ENCODE assay signal across 25 cellular contexts in the genomic region with DNA sequence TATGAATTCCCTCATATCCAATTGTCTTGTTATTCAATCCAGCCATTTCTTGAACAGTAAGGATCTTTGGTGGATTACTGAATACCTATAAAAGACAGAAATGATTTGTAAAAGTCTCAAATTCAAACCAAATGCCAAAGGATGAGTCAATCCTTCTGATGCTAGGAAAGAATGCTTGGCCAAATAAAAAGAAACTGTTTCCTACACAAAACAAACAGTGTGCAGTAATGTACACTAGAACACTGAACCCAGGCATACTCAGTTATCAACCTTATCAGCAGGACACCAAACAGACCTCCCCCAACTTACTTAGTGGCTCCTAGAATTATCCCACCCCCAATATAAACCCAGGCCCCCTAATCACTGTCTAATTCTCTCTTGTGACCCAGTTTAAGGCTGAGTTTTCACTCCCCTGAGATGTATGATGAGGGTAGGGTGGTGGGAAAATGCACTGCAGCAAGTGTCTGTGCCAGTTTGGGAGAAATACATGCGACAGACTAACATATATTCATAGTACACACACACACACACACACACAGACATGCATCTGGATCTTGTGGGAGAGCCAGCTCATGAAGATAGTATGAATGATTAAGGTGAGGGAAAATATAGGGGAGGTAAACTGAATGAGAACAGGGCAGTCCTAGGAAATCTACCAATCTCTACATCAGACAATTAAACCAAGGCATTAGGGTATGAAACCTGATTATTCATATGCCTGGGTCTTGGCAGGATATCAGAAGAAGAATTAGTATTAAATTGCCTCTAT. TPM values are rescaled to one million over a fixed set of nuclear protein-coding genes. Genes with fewer than 3 reads are reported as not detected.
DNase-seq lines count a peak whose midpoint lies in the region; ATAC-seq, FAIRE-seq and TF ChIP-seq lines count a peak whose summit lies in the region.
"Had no signal": no experiment of that assay in that cellular context is flagged by ENCODE, and none has a peak within 500 bp of the region (broad histone marks: within the 10 kb centered on the region; RNA-seq: fewer than 3 reads in every experiment).

No MANE protein-coding gene starts in this region.

- H3K9me3 ChIP-seq in A549 (no peaks in the 10 kb centered on the region), GM23248 (ENCODE audit: low read depth) (no peaks in the 10 kb centered on the region), hepatocyte (ENCODE audit: low read depth) (no peaks in the 10 kb centered on the region)
- H3K9me3 ChIP-seq: heart left ventricle, vagina had no signal

- CTCF ChIA-PET in A549 (lab: Yijun Ruan, JAX): interaction anchor here (1.4 to 7.2 kb wide), 3 partner anchors 19 to 61 kb away, joined by 3 to 57 read pairs (median 26); no protein-coding TSS in a partner anchor

- TF ChIP-seq CTCF in A549 (IDR thresholded peaks at IDR 0.05) (no peak), hepatocyte (IDR thresholded peaks at IDR 0.05; ENCODE audit: poor library complexity) (no peak)

- H2AFZ ChIP-seq in GM23248: no peak overlapping the region
- no peak overlapping the region for H2AFZ ChIP-seq in hepatocyte
- H2AFZ ChIP-seq: neural progenitor cell had no signal

- no peaks in the 10 kb centered on the region for H3F3A ChIP-seq in GM23248 (ENCODE audit: insufficient read depth)

- in situ Hi-C loops in GM23248 (cut with MboI): no loop called here

- TF ChIP-seq POLR2A in A549 (IDR thresholded peaks at IDR 0.05; ENCODE audit: low read length): no peak

- peak; percentile 58 to 87 for ATAC-seq in A549
- ATAC-seq: activated CD4-positive, CD25-positive, alpha-beta regulatory T cell treated with anti-CD3 and anti-CD28 coated beads, Interleukin-2, amount 50 U/mL, for 24 hours; activated CD8-positive, alpha-beta memory T cell treated with anti-CD3 and anti-CD28 coated beads, Interleukin-2, amount 10 ng/mL, durations not matched to agents 7 days and 5 days; CD8-positive, alpha-beta T cell; heart left ventricle; sciatic nerve had no signal

- TF ChIP-seq RAD21 in A549 (conservative IDR thresholded peaks at IDR 0.05 in 1 of 2, IDR thresholded peaks at IDR 0.05 in 1 of 2): peak in 1 of 2 experiments; percentile 36; a peak in 1 of 5 replicates

- H3K36me3 ChIP-seq in GM23248 (ENCODE audit: low read depth): no peaks in the 10 kb centered on the region
- no peaks in the 10 kb centered on the region for H3K36me3 ChIP-seq in hepatocyte (replicated peaks; ENCODE audit: insufficient read depth, low read depth)
- H3K36me3 ChIP-seq: neural progenitor cell had no signal

- peak; percentile 63 to 77; a peak in 3 of 5 replicates for TF ChIP-seq EP300 in A549 (IDR thresholded peaks at IDR 0.05)

- H3K27me3 ChIP-seq in GM23248 (replicated peaks; ENCODE audit: insufficient read depth): no peaks in the 10 kb centered on the region
- no peaks in the 10 kb centered on the region for H3K27me3 ChIP-seq in hepatocyte
- H3K27me3 ChIP-seq: neural progenitor cell, vagina had no signal

- peak in 1 of 2 experiments; percentile 59 for DNase-seq in A549 (ENCODE audit: low read depth in 1 of 2, low spot score in 1 of 2)
- DNase-seq in GM23248: peak; percentile 56
- peak; percentile 27 for DNase-seq in amniotic epithelial cell (ENCODE audit: low read depth)
- DNase-seq in hepatocyte (ENCODE audit: low spot score): no peak
- no peak for DNase-seq in GM19239 (ENCODE audit: insufficient read length, low spot score)
- DNase-seq in activated T-cell treated with anti-CD3 and anti-CD28 coated beads, Interleukin-2, amount 50 U/mL, for 1 hour: no peak
- DNase-seq in nucleus accumbens (lab: John Stamatoyannopoulos, UW): no peak
- DNase-seq in NCI-H128 (lab: John Stamatoyannopoulos, UW; ENCODE audit: unreplicated experiment): no peak
- DNase-seq: activated CD8-positive, alpha-beta memory T cell treated with anti-CD3 and anti-CD28 coated beads, Interleukin-2, amount 10 ng/mL, durations not matched to agents 7 days and 5 days; activated gamma-delta T cell; CD8-positive, alpha-beta T cell; DND-41; heart left ventricle; MM.1S; NCI-H187 treated with DMSO at 0.1 percent for 48 hours; NCI-H345; SHP77; stimulated activated CD4-positive, alpha-beta T cell treated with anti-CD3 and anti-CD28 coated beads, Interleukin-4, amount 100 ng/mL, for 24 hours had no signal

- peak overlapping the region; percentile 88 to 94 for H3K27ac ChIP-seq in A549
- H3K27ac ChIP-seq in GM23248: peak overlapping the region; percentile 37; the same call in 1 of the 2 replicates
- peak overlapping the region; percentile 49 for H3K27ac ChIP-seq in hepatocyte
- H3K27ac ChIP-seq: heart left ventricle, neural progenitor cell, vagina had no signal

- H3K4me1 ChIP-seq in A549 (peaks cover 87% of the 10 kb centered on the region), GM23248 (ENCODE audit: insufficient read depth) (peaks cover 14% of the 10 kb centered on the region), hepatocyte (ENCODE audit: insufficient read depth) (no peaks in the 10 kb centered on the region)
- H3K4me1 ChIP-seq: heart left ventricle, neural progenitor cell, vagina had no signal

- H3K4me3 ChIP-seq in A549: no peak overlapping the region
- H3K4me3 ChIP-seq in GM23248: no peak overlapping the region
- H3K4me3 ChIP-seq in hepatocyte: no peak overlapping the region
- H3K4me3 ChIP-seq: heart left ventricle, neural progenitor cell, vagina had no signal

- H4K20me1 ChIP-seq in GM23248 (ENCODE audit: insufficient read depth) (no peaks in the 10 kb centered on the region), hepatocyte (ENCODE audit: insufficient read depth, poor library complexity, severe bottlenecking) (no peaks in the 10 kb centered on the region)

- H3K4me2 ChIP-seq in A549: peak overlapping the region; percentile 84
- peak overlapping the region; percentile 61 for H3K4me2 ChIP-seq in GM23248 (ENCODE audit: unreplicated experiment)
- no peak overlapping the region for H3K4me2 ChIP-seq in hepatocyte
- H3K4me2 ChIP-seq: neural progenitor cell had no signal

- no peaks in the 10 kb centered on the region for H3K79me2 ChIP-seq in GM23248 (ENCODE audit: insufficient read depth)
- H3K79me2 ChIP-seq in hepatocyte: no peaks in the 10 kb centered on the region

- FAIRE-seq in A549 (lab: Jason Lieb, UNC) (peak; percentile 99), GM19239 (lab: Jason Lieb, UNC) (no peak)
- FAIRE-seq: keratinocyte had no signal

- WGBS in A549 (ENCODE audit: missing lambda C conversion rate): 0% methylated on average over 1 of the region's 1 CpG
- WGBS in GM23248 (ENCODE audit: low coverage in 1 of 2, low lambda C conversion rate in 2 of 2, missing lambda C conversion rate in 2 of 2), 2 experiments: 67 to 90% methylated on average over 1 of the region's 1 CpG
- 33% methylated on average over 1 of the region's 1 CpG for WGBS in hepatocyte (ENCODE audit: low lambda C conversion rate, missing lambda C conversion rate)

- no peak overlapping the region for H3K9ac ChIP-seq in GM23248
- H3K9ac ChIP-seq: neural progenitor cell had no signal

- H3K9me2 ChIP-seq in GM23248 (ENCODE audit: insufficient read depth) (no peaks in the 10 kb centered on the region), hepatocyte (replicated peaks; ENCODE audit: insufficient read depth) (no peaks in the 10 kb centered on the region)

- POLR2A ChIA-PET in A549 (lab: Yijun Ruan, JAX): no interaction called here

TF ChIP-seq in A549, 52 proteins besides CTCF, POLR2A, EP300 and RAD21 (continues in another document):
- TF ChIP-seq EHF (CRISPR knock-in tag; IDR thresholded peaks at IDR 0.05) (no peak), SMC3 (IDR thresholded peaks at IDR 0.05) (0 out of 3 replicates have a peak, but pooled peaks have one; percentile 16), JUNB (IDR thresholded peaks at IDR 0.05) (peak; percentile 75), ZC3H11A (IDR thresholded peaks at IDR 0.05) (no peak), ZFP36 (IDR thresholded peaks at IDR 0.05; ENCODE audit: borderline replicate concordance, partially characterized antibody) (no peak), CHD2 (IDR thresholded peaks at IDR 0.05; ENCODE audit: low read length, partially characterized antibody) (no peak), CHD4 (IDR thresholded peaks at IDR 0.05; ENCODE audit: borderline replicate concordance) (no peak), HOXA7 (CRISPR knock-in tag; IDR thresholded peaks at IDR 0.05) (no peak)

RNA-seq across cellular contexts. Expression of gene CLDN2, which starts 35.0 kb away (rescaled TPM):
- 28.1 and 49.2 TPM in 2 replicates for polyA plus RNA-seq in A549 (2011; rRNA removed)
- 5.3 and 6.4 TPM in 2 replicates for polyA plus RNA-seq in A549 (2012; cell fraction: cytosol; rRNA removed)
- polyA plus RNA-seq in A549 (2012; cell fraction: nucleus; rRNA removed): 5.9 and 7.0 TPM in 2 replicates
- 18.7 to 28.6 TPM (median 24.8 TPM) in 3 replicates for polyA plus RNA-seq in A549 (2017; fragmentation: RNase III; extraction: RNeasy Plus Mini Kit Qiagen cat#74134 plus additional on column Dnase treatment)
- 23.4 and 35.7 TPM in 2 replicates for polyA minus RNA-seq in A549 (2011; rRNA and poly(A)+ RNA removed)
- not detected in 2 replicates for total RNA-seq in GM23248 (2014; rRNA removed; shearing (Covaris generic))
- polyA plus RNA-seq in GM23248 (2016; fragmentation: Nextera tagmentation; extraction: Ambion mirVana): not detected in 2 replicates
- total RNA-seq in hepatocyte: 3.9 and 4.9 TPM in 2 replicates
- 4.0 and 5.2 TPM in 2 replicates for polyA plus RNA-seq in hepatocyte
- total RNA-seq: A673; activated CD8-positive, alpha-beta memory T cell treated with anti-CD3 and anti-CD28 coated beads, Interleukin-2, amount 10 ng/mL, durations not matched to agents 7 days and 5 days; CD8-positive, alpha-beta T cell; heart left ventricle; sciatic nerve; vagina had no signal
- polyA plus RNA-seq: heart left ventricle, keratinocyte had no signal

RNA-seq across cellular contexts. Expression of gene MORC4, which starts 44.8 kb away (rescaled TPM):
- polyA plus RNA-seq in A549 (2011; rRNA removed) (91.1 and 98.2 TPM in 2 replicates), A549 (2017; fragmentation: RNase III; extraction: RNeasy Plus Mini Kit Qiagen cat#74134 plus additional on column Dnase treatment) (71.1 to 75.7 TPM (median 72.8 TPM) in 3 replicates), GM23248 (2016; fragmentation: Nextera tagmentation; extraction: Ambion mirVana) (12.3 and 13.4 TPM in 2 replicates), hepatocyte (25.7 and 27.7 TPM in 2 replicates)
- 17.0 and 17.4 TPM in 2 replicates for polyA plus RNA-seq in A549 (2012; cell fraction: cytosol; rRNA removed)
- 13.0 and 17.9 TPM in 2 replicates for polyA plus RNA-seq in A549 (2012; cell fraction: nucleus; rRNA removed)
- polyA minus RNA-seq in A549 (2011; rRNA and poly(A)+ RNA removed): 49.6 and 56.1 TPM in 2 replicates
- 23.7 and 24.8 TPM in 2 replicates for total RNA-seq in GM23248 (2014; rRNA removed; shearing (Covaris generic))
- 31.2 and 35.7 TPM in 2 replicates for total RNA-seq in hepatocyte

RNA-seq across cellular contexts. Expression of gene RIPPLY1, which starts 52.0 kb away (rescaled TPM):
- 0.14 and 0.28 TPM in 2 replicates for polyA plus RNA-seq in A549 (2011; rRNA removed)
- polyA plus RNA-seq in A549 (2012; cell fraction: cytosol; rRNA removed): 0.06 TPM in 1 of 2 replicates, not detected in the other
- 0.11 and 0.26 TPM in 2 replicates for polyA plus RNA-seq in A549 (2012; cell fraction: nucleus; rRNA removed)
- 0.10 to 0.17 TPM (median 0.11 TPM) in 3 replicates for polyA plus RNA-seq in A549 (2017; fragmentation: RNase III; extraction: RNeasy Plus Mini Kit Qiagen cat#74134 plus additional on column Dnase treatment)
- polyA minus RNA-seq in A549 (2011; rRNA and poly(A)+ RNA removed): 0.29 TPM in 1 of 2 replicates, not detected in the other
- total RNA-seq in GM23248 (2014; rRNA removed; shearing (Covaris generic)): not detected in 2 replicates
- polyA plus RNA-seq in GM23248 (2016; fragmentation: Nextera tagmentation; extraction: Ambion mirVana): not detected in 2 replicates
- total RNA-seq in hepatocyte: not detected in 2 replicates
- polyA plus RNA-seq in hepatocyte: 0.21 TPM in 1 of 2 replicates, not detected in the other
- total RNA-seq: A673; activated CD8-positive, alpha-beta memory T cell treated with anti-CD3 and anti-CD28 coated beads, Interleukin-2, amount 10 ng/mL, durations not matched to agents 7 days and 5 days; CD8-positive, alpha-beta T cell; heart left ventricle; subcutaneous adipose tissue; vagina had no signal
- polyA plus RNA-seq: keratinocyte had no signal

Comparison
In these comparisons a context has a peak if more than half of its experiments do, and no peak if none do; other contexts are left out.
1. DNase-seq: peak in GM23248 (single experiment) and amniotic epithelial cell (single experiment); none in hepatocyte (single experiment), GM19239 (single experiment), activated T-cell treated with anti-CD3 and anti-CD28 coated beads, Interleukin-2, amount 50 U/mL, for 1 hour (single experiment), nucleus accumbens (0 of 56) and NCI-H128 (single experiment).
2. H3K27ac ChIP-seq: peak in every context shown above with its lines; median percentile 91 in A549; 49 in hepatocyte; 37 in GM23248.